14 cellular contexts compared by ENCODE assay signal in genomic region chr2:190987116-190987515, GRCh38.
"Had no signal": no experiment of that assay in that cellular context is flagged by ENCODE, and none has a peak within 500 bp of the region (broad histone marks: within the 10 kb centered on the region; RNA-seq: fewer than 3 reads in every experiment).

No MANE protein-coding gene starts in this region.

- H3K9me3 Mint-ChIP-seq: activated CD4-positive, alpha-beta memory T cell treated with anti-CD3 and anti-CD28 coated beads, Interleukin-2, amount 10 ng/mL, durations not matched to agents 7 days and 5 days; dendritic cell treated with granulocyte-macrophage colony-stimulating factor and Interleukin-4, amounts not matched to agents 40 ng/mL and 50 ng/mL, for 4 days; WTC11 had no signal

- H3K27ac ChIP-seq: gastrocnemius medialis, heart left ventricle, tibial artery, uterus had no signal

- FAIRE-seq: kidney had no signal

- H3K9me3 ChIP-seq: gastrocnemius medialis, heart left ventricle, tibial artery, uterus had no signal

- H3K27me3 Mint-ChIP-seq: activated CD4-positive, alpha-beta memory T cell treated with anti-CD3 and anti-CD28 coated beads, Interleukin-2, amount 10 ng/mL, durations not matched to agents 7 days and 5 days; dendritic cell treated with granulocyte-macrophage colony-stimulating factor and Interleukin-4, amounts not matched to agents 40 ng/mL and 50 ng/mL, for 4 days; progenitor cell of endocrine pancreas had no signal

- H3K27me3 ChIP-seq: gastrocnemius medialis, heart left ventricle, tibial artery, uterus had no signal

- ATAC-seq: esophagus mucosa, gastrocnemius medialis, heart left ventricle, WTC11 had no signal

- H3K4me1 ChIP-seq: tibial artery, uterus had no signal

- H3K4me3 Mint-ChIP-seq: activated CD4-positive, alpha-beta memory T cell treated with anti-CD3 and anti-CD28 coated beads, Interleukin-2, amount 10 ng/mL, durations not matched to agents 7 days and 5 days; dendritic cell treated with granulocyte-macrophage colony-stimulating factor and Interleukin-4, amounts not matched to agents 40 ng/mL and 50 ng/mL, for 4 days; WTC11 had no signal

- H3K4me3 ChIP-seq: gastrocnemius medialis, heart left ventricle, lung, tibial artery, uterus had no signal

- H3K36me3 ChIP-seq: uterus had no signal

- DNase-seq: activated CD4-positive, alpha-beta memory T cell treated with anti-CD3 and anti-CD28 coated beads, Interleukin-2, amount 10 ng/mL, durations not matched to agents 7 days and 5 days; activated CD4-positive, alpha-beta T cell treated with anti-CD3 and anti-CD28 coated beads for 4 hours; activated naive CD4-positive, alpha-beta T cell; amniotic stem cell; gastrocnemius medialis; heart left ventricle; kidney; tibial artery; uterus had no signal
